Comparison of ENCODE assay signal across 8 cellular contexts in the genomic region with DNA sequence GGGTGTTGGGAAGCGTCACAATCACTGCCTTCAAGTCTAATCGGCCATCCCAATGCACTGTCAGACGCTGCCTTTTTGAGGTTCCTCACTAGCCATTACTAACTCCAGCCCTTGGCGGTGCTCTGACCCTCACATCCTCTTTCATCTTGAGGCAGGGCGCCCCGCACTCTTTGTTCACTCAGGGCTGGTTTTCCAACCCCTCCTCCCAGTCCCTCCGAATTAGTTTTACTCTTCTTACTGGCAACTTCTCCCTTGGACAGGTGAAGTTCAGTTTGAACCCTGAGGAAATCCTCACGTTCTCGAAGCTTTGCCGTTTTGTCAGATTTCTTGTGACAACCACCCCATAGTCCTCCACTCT. TPM values are rescaled to one million over a fixed set of nuclear protein-coding genes. Genes with fewer than 3 reads are reported as not detected.
A peak's percentile ranks its signal among the peaks of the same experiment; 100 is the strongest.
DNase-seq lines count a peak whose midpoint lies in the region; ATAC-seq, FAIRE-seq and TF ChIP-seq lines count a peak whose summit lies in the region.

No MANE protein-coding gene starts in this region.

- peak overlapping the region; percentile 72 for H2AFZ ChIP-seq in astrocyte (ENCODE audit: low read depth, low read length)

- H2BK15ac ChIP-seq in mesendoderm (replicated peaks; ENCODE audit: low read depth): no peak overlapping the region

- H3K27me3 Mint-ChIP-seq in astrocyte (ENCODE audit: low read depth, unreplicated experiment): no peaks in the 10 kb centered on the region

- H3K4me1 ChIP-seq in astrocyte (ENCODE audit: insufficient read depth, low read length): peaks cover 24% of the 10 kb centered on the region
- peaks cover 7% of the 10 kb centered on the region for H3K4me1 ChIP-seq in mesendoderm (ENCODE audit: control insufficient read depth, low read depth, low read length)

- H3K9ac ChIP-seq in astrocyte (ENCODE audit: low read length) (peak overlapping the region; percentile 98), mesendoderm (ENCODE audit: low read length) (peak overlapping the region; percentile 73)

- no peak for FAIRE-seq in astrocyte (lab: Jason Lieb, UNC)

- peak overlapping the region; percentile 1 for H2AK5ac ChIP-seq in mesendoderm (ENCODE audit: low read length)

- H3K4me3 ChIP-seq in astrocyte (ENCODE audit: insufficient read depth, low read depth, low read length): peak overlapping the region; percentile 99
- peak overlapping the region; percentile 70 for H3K4me3 ChIP-seq in mesendoderm (ENCODE audit: low read length)

- H2BK5ac ChIP-seq in mesendoderm (ENCODE audit: low read length): no peak overlapping the region

- H3K27me3 ChIP-seq in astrocyte (ENCODE audit: insufficient read depth, low read length): no peaks in the 10 kb centered on the region
- no peaks in the 10 kb centered on the region for H3K27me3 ChIP-seq in mesendoderm (ENCODE audit: insufficient read depth, low read length, poor library complexity)

- H3K27ac ChIP-seq in astrocyte (ENCODE audit: low read depth, low read length) (peak overlapping the region; percentile 69), mesendoderm (ENCODE audit: low read depth, low read length) (peak overlapping the region; percentile 46)

- H4K8ac ChIP-seq in mesendoderm (ENCODE audit: low read depth, low read length): no peak overlapping the region

- H3K56ac ChIP-seq in mesendoderm (ENCODE audit: low read length): peak overlapping the region; percentile 96

- H3K79me2 ChIP-seq in astrocyte (ENCODE audit: insufficient read depth, low read length) (peaks cover 23% of the 10 kb centered on the region), mesendoderm (ENCODE audit: control insufficient read depth, insufficient read depth, low read length) (peaks cover 11% of the 10 kb centered on the region)

- peaks cover 22% of the 10 kb centered on the region for H3K4me1 Mint-ChIP-seq in astrocyte (ENCODE audit: low read depth, unreplicated experiment)

- no peak overlapping the region for H3K23ac ChIP-seq in mesendoderm (ENCODE audit: low read length)

- no peak overlapping the region for H2BK120ac ChIP-seq in mesendoderm (ENCODE audit: low read depth, low read length)

- whole genome bisulfite sequencing in mesendoderm (ENCODE audit: extremely low coverage, insufficient coverage, low lambda C conversion rate): no CpG with 5 or more reads among the region's 10 CpGs

- no peaks in the 10 kb centered on the region for H3K9me3 Mint-ChIP-seq in astrocyte (ENCODE audit: unreplicated experiment)

- POLR2A ChIA-PET in GM10248 (lab: Yijun Ruan, JAX): interaction anchor here (1.0 to 5.0 kb wide), 9 partner anchors 9 to 352 kb away, joined by 3 to 56 read pairs (median 9); partner anchors contain the start of genes ANKRD52, ESYT1, PA2G4 and RNF41

- peak overlapping the region; percentile 98 for H3K4me2 ChIP-seq in astrocyte (ENCODE audit: low read length)
- H3K4me2 ChIP-seq in mesendoderm (ENCODE audit: low read length): peak overlapping the region; percentile 41

- peak overlapping the region; percentile 96 for H3K4me3 Mint-ChIP-seq in astrocyte (ENCODE audit: unreplicated experiment)

- H3K36me3 Mint-ChIP-seq in astrocyte (ENCODE audit: low read depth, unreplicated experiment): peaks cover 22% of the 10 kb centered on the region

- TF ChIP-seq CTCF in GM10248 (IDR thresholded peaks at IDR 0.05; ENCODE audit: control extremely low read depth, extremely low read depth, low read depth, missing control alignments) (no peak), astrocyte (IDR thresholded peaks at IDR 0.05; ENCODE audit: insufficient read depth, low read depth, low read length) (no peak)

- CTCF ChIA-PET in GM10248 (lab: Yijun Ruan, JAX): interaction anchor here (0.7 to 14.7 kb wide), 38 partner anchors 9 to 402 kb away, joined by 3 to 243 read pairs (median 6); partner anchors contain the start of genes ANKRD52, ESYT1, MYL6 and MYL6B

- DNase-seq in GM10248 (ENCODE audit: extremely low spot score) (peak; percentile 34), astrocyte (ENCODE audit: low read depth) (no peak), mesendoderm (no peak), SHP77 treated with DMSO at 0.1 percent for 48 hours (lab: John Stamatoyannopoulos, UW) (no peak), foreskin melanocyte (no peak), inferior parietal cortex (ENCODE audit: extremely low spot score) (no peak)
- DNase-seq in effector CD4-positive, alpha-beta T cell: no peak

- peak overlapping the region; percentile 35 for H3K18ac ChIP-seq in mesendoderm (ENCODE audit: low read length)

- no peak overlapping the region for H4K5ac ChIP-seq in mesendoderm (ENCODE audit: low read length)

- H3K9me3 ChIP-seq in astrocyte (ENCODE audit: insufficient read depth, low read depth, low read length): no peaks in the 10 kb centered on the region

- no peaks in the 10 kb centered on the region for H3K79me1 ChIP-seq in mesendoderm (ENCODE audit: low read length)

- H3K36me3 ChIP-seq in astrocyte (ENCODE audit: insufficient read depth, low read length): peaks cover 7% of the 10 kb centered on the region
- peaks cover 2% of the 10 kb centered on the region for H3K36me3 ChIP-seq in mesendoderm (ENCODE audit: control insufficient read depth, insufficient read depth, low read length)

- H3K27ac Mint-ChIP-seq in astrocyte (ENCODE audit: unreplicated experiment): peak overlapping the region; percentile 93

- H3K4ac ChIP-seq in mesendoderm (ENCODE audit: low read depth, low read length): no peak overlapping the region

- peaks cover 11% of the 10 kb centered on the region for H4K20me1 ChIP-seq in astrocyte (ENCODE audit: insufficient read depth, low read length)

- peak; percentile 13 for ATAC-seq in HG03159 (IDR thresholded peaks at IDR 0.05; ENCODE audit: unreplicated experiment)

RNA-seq across cellular contexts. Expression of gene ZC3H10, which starts 0.6 kb away (rescaled TPM):
- 4.1 and 4.2 TPM in 2 replicates for total RNA-seq in astrocyte
- polyA plus RNA-seq in mesendoderm (2013, experiment 1 of 2): 2.1 TPM
- 2.1 TPM for polyA plus RNA-seq in mesendoderm (2013, experiment 2 of 2)

RNA-seq across cellular contexts. Expression of gene RPL41, which starts 2.2 kb away (rescaled TPM):
- 3,078 and 3,088 TPM in 2 replicates for total RNA-seq in astrocyte
- 13,921 TPM for polyA plus RNA-seq in mesendoderm (2013, experiment 1 of 2)
- 13,663 TPM for polyA plus RNA-seq in mesendoderm (2013, experiment 2 of 2)

RNA-seq across cellular contexts. Expression of gene ESYT1, which starts 9.4 kb away (rescaled TPM):
- total RNA-seq in astrocyte: 138 and 142 TPM in 2 replicates
- 55.9 TPM for polyA plus RNA-seq in mesendoderm (2013, experiment 1 of 2)
- polyA plus RNA-seq in mesendoderm (2013, experiment 2 of 2): 55.7 TPM

RNA-seq across cellular contexts. Expression of gene PA2G4, which starts 14.3 kb away (rescaled TPM):
- total RNA-seq in astrocyte: 124 and 130 TPM in 2 replicates
- 327 TPM for polyA plus RNA-seq in mesendoderm (2013, experiment 1 of 2)
- polyA plus RNA-seq in mesendoderm (2013, experiment 2 of 2): 330 TPM

RNA-seq across cellular contexts. Expression of gene MYL6B, which starts 33.7 kb away (rescaled TPM):
- 110 and 118 TPM in 2 replicates for total RNA-seq in astrocyte
- 121 TPM for polyA plus RNA-seq in mesendoderm (2013, experiment 1 of 2)
- 137 TPM for polyA plus RNA-seq in mesendoderm (2013, experiment 2 of 2)
